28 cellular contexts compared by ENCODE assay signal in the genomic region with DNA sequence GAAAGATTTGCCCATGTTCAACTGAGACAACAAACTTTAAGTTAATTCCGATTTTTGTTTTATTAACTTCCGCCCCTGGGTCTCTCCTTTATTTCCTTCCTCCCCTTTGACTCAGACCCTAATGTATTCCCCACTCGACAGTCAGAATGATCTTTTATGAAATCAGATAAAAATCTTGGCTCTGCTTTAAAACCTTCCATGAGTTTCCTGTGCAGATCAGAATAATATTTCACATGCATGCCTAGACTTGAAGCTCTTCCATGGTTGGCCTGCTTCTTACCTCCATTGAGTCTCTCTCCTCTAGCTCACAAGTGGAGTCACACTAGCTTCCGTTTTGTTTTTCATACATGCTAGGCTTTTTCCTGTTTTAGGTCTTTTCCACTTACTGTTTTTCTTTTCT.
"Had no signal": no experiment of that assay in that cellular context is flagged by ENCODE, and none has a peak within 500 bp of the region (broad histone marks: within the 10 kb centered on the region; RNA-seq: fewer than 3 reads in every experiment).

No MANE protein-coding gene starts in this region.

- H3K4me3 Mint-ChIP-seq: memory B cell; naive thymus-derived CD4-positive, alpha-beta T cell; natural killer cell treated with Interleukin-12 subunit alpha and Interleukin-12 subunit beta and Interleukin-15 and Interleukin-18, amount 100 ng/mL, for 72 hours; stimulated activated naive B cell treated with anti-CD40 and anti-IgM and Interleukin-4, amounts not matched to agents 10 μg/mL and 1 μg/mL and 100 μg/mL, for 72 hours had no signal

- H3K27me3 ChIP-seq: pancreas, stomach, testis, thyroid gland, transverse colon, upper lobe of left lung, vagina had no signal

- DNase-seq: islet precursor cell; left ventricle myocardium inferior; midbrain; mucosa of descending colon; naive thymus-derived CD4-positive, alpha-beta T cell; nucleus accumbens; pancreas; posterior cingulate gyrus; retina; right cardiac atrium; stimulated activated CD4-positive, alpha-beta T cell treated with anti-CD3 and anti-CD28 coated beads, Interleukin-12 subunit alpha, Interleukin-12 subunit beta, amount 100 ng/mL, for 4 hours; stimulated activated CD4-positive, alpha-beta T cell treated with anti-CD3 and anti-CD28 coated beads, Interleukin-15, amount 100 ng/mL, for 24 hours; stimulated activated CD4-positive, alpha-beta T cell treated with anti-CD3 and anti-CD28 coated beads, Interleukin-2, amount 100 ng/mL, for 24 hours; stimulated activated CD4-positive, alpha-beta T cell treated with anti-CD3 and anti-CD28 coated beads, Interleukin-4, amount 100 ng/mL, for 1 hour; stimulated activated naive B cell treated with anti-CD40 and anti-IgM and Interleukin-4, amounts not matched to agents 10 μg/mL and 1 μg/mL and 100 μg/mL, for 72 hours; stimulated activated naive CD8-positive, alpha-beta T cell treated with anti-CD3 and anti-CD28 coated beads, Interleukin-15, Interleukin-2, amounts not matched to agents 100 U/mL and 50 U/mL, for 24 hours; stomach; testis; thyroid gland; transverse colon; upper lobe of left lung had no signal

- H3K4me1 ChIP-seq: pancreas, prostate gland, stomach, testis, thyroid gland, transverse colon, upper lobe of left lung, vagina had no signal

- H3K4me3 ChIP-seq: left ventricle myocardium inferior, lung, mucosa of descending colon, pancreas, prostate gland, skin epidermis, stomach, testis, thyroid gland, transverse colon, upper lobe of left lung, vagina had no signal

- H3K36me3 ChIP-seq: left ventricle myocardium inferior, pancreas, prostate gland, stomach, thyroid gland, transverse colon, upper lobe of left lung, vagina had no signal

- H3K9me3 Mint-ChIP-seq: memory B cell; stimulated activated naive B cell treated with anti-CD40 and anti-IgM and Interleukin-4, amounts not matched to agents 10 μg/mL and 1 μg/mL and 100 μg/mL, for 72 hours had no signal

- ATAC-seq: mucosa of descending colon; naive thymus-derived CD4-positive, alpha-beta T cell; natural killer cell treated with Interleukin-12 subunit alpha and Interleukin-12 subunit beta and Interleukin-15 and Interleukin-18, amount 100 ng/mL, for 72 hours; pancreas; right cardiac atrium; sciatic nerve; stimulated activated naive B cell treated with anti-CD40 and anti-IgM and Interleukin-4, amounts not matched to agents 10 μg/mL and 1 μg/mL and 100 μg/mL, for 72 hours; stimulated activated naive CD8-positive, alpha-beta T cell treated with anti-CD3 and anti-CD28 coated beads, Interleukin-15, Interleukin-2, amounts not matched to agents 100 U/mL and 50 U/mL, for 24 hours had no signal

- H3K4me1 Mint-ChIP-seq: memory B cell; naive thymus-derived CD4-positive, alpha-beta T cell; stimulated activated naive B cell treated with anti-CD40 and anti-IgM and Interleukin-4, amounts not matched to agents 10 μg/mL and 1 μg/mL and 100 μg/mL, for 72 hours had no signal

- H3K27ac Mint-ChIP-seq: memory B cell; naive thymus-derived CD4-positive, alpha-beta T cell; natural killer cell treated with Interleukin-12 subunit alpha and Interleukin-12 subunit beta and Interleukin-15 and Interleukin-18, amount 100 ng/mL, for 72 hours; stimulated activated naive B cell treated with anti-CD40 and anti-IgM and Interleukin-4, amounts not matched to agents 10 μg/mL and 1 μg/mL and 100 μg/mL, for 72 hours had no signal

- H3K27me3 Mint-ChIP-seq: memory B cell; naive thymus-derived CD4-positive, alpha-beta T cell; natural killer cell treated with Interleukin-12 subunit alpha and Interleukin-12 subunit beta and Interleukin-15 and Interleukin-18, amount 100 ng/mL, for 72 hours; stimulated activated naive B cell treated with anti-CD40 and anti-IgM and Interleukin-4, amounts not matched to agents 10 μg/mL and 1 μg/mL and 100 μg/mL, for 72 hours had no signal

- H3K27ac ChIP-seq: left ventricle myocardium inferior, pancreas, prostate gland, skin epidermis, stomach, testis, thyroid gland, transverse colon, upper lobe of left lung, vagina had no signal

- H3K36me3 Mint-ChIP-seq: memory B cell; naive thymus-derived CD4-positive, alpha-beta T cell; natural killer cell treated with Interleukin-12 subunit alpha and Interleukin-12 subunit beta and Interleukin-15 and Interleukin-18, amount 100 ng/mL, for 72 hours; stimulated activated naive B cell treated with anti-CD40 and anti-IgM and Interleukin-4, amounts not matched to agents 10 μg/mL and 1 μg/mL and 100 μg/mL, for 72 hours had no signal
